9 cellular contexts compared by ENCODE assay signal in genomic region chr16:24685539-24686432, GRCh38. TPM values are rescaled to one million over a fixed set of nuclear protein-coding genes. Genes with fewer than 3 reads are reported as not detected.
A peak's percentile ranks its signal among the peaks of the same experiment; 100 is the strongest.
DNase-seq lines count a peak whose midpoint lies in the region; ATAC-seq and TF ChIP-seq lines count a peak whose summit lies in the region.
"Had no signal": no experiment of that assay in that cellular context is flagged by ENCODE, and none has a peak within 500 bp of the region (broad histone marks: within the 10 kb centered on the region; RNA-seq: fewer than 3 reads in every experiment).

No MANE protein-coding gene starts in this region.

- H3K27ac Mint-ChIP-seq in activated CD4-positive, alpha-beta T cell treated with anti-CD3 and anti-CD28 coated beads for 36 hours: no peak overlapping the region

- no peaks in the 10 kb centered on the region for H3K9me3 ChIP-seq in parathyroid adenoma (ENCODE audit: control insufficient read depth, low read length)

- no peaks in the 10 kb centered on the region for H3K36me3 Mint-ChIP-seq in activated CD4-positive, alpha-beta T cell treated with anti-CD3 and anti-CD28 coated beads for 36 hours (ENCODE audit: low read depth)

- H2AFZ ChIP-seq in parathyroid adenoma: peak overlapping the region; percentile 74

- TF ChIP-seq CTCF in parathyroid adenoma (IDR thresholded peaks at IDR 0.05): no peak

- peaks cover 8% of the 10 kb centered on the region for H3K27me3 Mint-ChIP-seq in activated CD4-positive, alpha-beta T cell treated with anti-CD3 and anti-CD28 coated beads for 36 hours

- ATAC-seq in SK-N-SH treated with all-trans-retinoic acid at 6 μM for 48 hours: peak; percentile 84
- peak; percentile 50 for ATAC-seq in Right ventricle myocardium inferior
- no peak for ATAC-seq in activated CD4-positive, alpha-beta T cell treated with anti-CD3 and anti-CD28 coated beads for 36 hours
- ATAC-seq in GM19023 (IDR thresholded peaks at IDR 0.05; ENCODE audit: unreplicated experiment): no peak

- no peaks in the 10 kb centered on the region for H3K9me3 Mint-ChIP-seq in activated CD4-positive, alpha-beta T cell treated with anti-CD3 and anti-CD28 coated beads for 36 hours (ENCODE audit: low read depth)
- H3K9me3 Mint-ChIP-seq: central memory CD8-positive, alpha-beta T cell had no signal

- H3K36me3 ChIP-seq in parathyroid adenoma (ENCODE audit: control insufficient read depth, insufficient read depth, low read length): no peaks in the 10 kb centered on the region

- peak overlapping the region; percentile 34 for H3K4me2 ChIP-seq in parathyroid adenoma (ENCODE audit: low read length)

- H3K79me2 ChIP-seq in parathyroid adenoma: no peaks in the 10 kb centered on the region

- H3K27ac ChIP-seq in parathyroid adenoma: no peak overlapping the region

- CTCF ChIA-PET in activated CD4-positive, alpha-beta T cell treated with anti-CD3 and anti-CD28 coated beads for 36 hours (lab: Charles Lee): no interaction called here

- DNase-seq in GM04504 (ENCODE audit: low read depth): peak; percentile 74
- DNase-seq in Right ventricle myocardium inferior (ENCODE audit: missing footprints): peak; percentile 76
- no peak for DNase-seq in activated CD4-positive, alpha-beta T cell treated with anti-CD3 and anti-CD28 coated beads for 36 hours
- DNase-seq in activated gamma-delta T cell treated with Interleukin-2 at 50 U/mL for 16 hours: no peak
- no peak for DNase-seq in NOMO-1 (lab: John Stamatoyannopoulos, UW; ENCODE audit: unreplicated experiment in 2 of 2)

- intact Hi-C loops in Right ventricle myocardium inferior (cut with DNase I): loop anchor here (10.0 kb wide), 1 partner anchor 101 kb away; no protein-coding TSS in a partner anchor
- intact Hi-C loops in activated CD4-positive, alpha-beta T cell treated with anti-CD3 and anti-CD28 coated beads for 36 hours (cut with DNase I, micrococcal nuclease): no loop called here

- POLR2A ChIA-PET in activated CD4-positive, alpha-beta T cell treated with anti-CD3 and anti-CD28 coated beads for 36 hours (lab: Charles Lee): no interaction called here

- peaks cover 9% of the 10 kb centered on the region for H3K4me1 ChIP-seq in parathyroid adenoma

- H3K4me1 Mint-ChIP-seq in activated CD4-positive, alpha-beta T cell treated with anti-CD3 and anti-CD28 coated beads for 36 hours: peaks cover 3% of the 10 kb centered on the region
- H3K4me1 Mint-ChIP-seq: central memory CD8-positive, alpha-beta T cell had no signal

- H3K4me3 ChIP-seq in parathyroid adenoma (ENCODE audit: low read depth, low read length): no peak overlapping the region

- H3K9ac ChIP-seq in parathyroid adenoma: no peak overlapping the region

- H3K4me3 Mint-ChIP-seq in activated CD4-positive, alpha-beta T cell treated with anti-CD3 and anti-CD28 coated beads for 36 hours: no peak overlapping the region
- H3K4me3 Mint-ChIP-seq: central memory CD8-positive, alpha-beta T cell had no signal

- no peaks in the 10 kb centered on the region for H3K27me3 ChIP-seq in parathyroid adenoma (ENCODE audit: control insufficient read depth, insufficient read depth, low read length)

TF ChIP-seq in SK-N-SH treated with all-trans-retinoic acid at 6 μM for 48 hours, 23 proteins besides CTCF, POLR2A, EP300 and RAD21 (continues in another document):
- no peak for TF ChIP-seq OSR1 (CRISPR knock-in tag; IDR thresholded peaks at IDR 0.05)
- no peak for TF ChIP-seq ESRRG (CRISPR knock-in tag; IDR thresholded peaks at IDR 0.05)
- TF ChIP-seq ZC3H10 (CRISPR knock-in tag; IDR thresholded peaks at IDR 0.05): no peak
- TF ChIP-seq ZFP3 (CRISPR knock-in tag; IDR thresholded peaks at IDR 0.05): 0 out of 2 replicates have a peak, but pooled peaks have one; percentile 19
- TF ChIP-seq BACH2 (CRISPR knock-in tag; IDR thresholded peaks at IDR 0.05; ENCODE audit: borderline replicate concordance): no peak
- no peak for TF ChIP-seq CSRNP3 (CRISPR knock-in tag; IDR thresholded peaks at IDR 0.05)
- no peak for TF ChIP-seq TOX (CRISPR knock-in tag; IDR thresholded peaks at IDR 0.05; ENCODE audit: borderline replicate concordance)
- TF ChIP-seq POU6F1 (CRISPR knock-in tag; IDR thresholded peaks at IDR 0.05; ENCODE audit: borderline replicate concordance, low read depth): no peak
- no peak; the same call in 1 of the 2 replicates for TF ChIP-seq TCF4 (CRISPR knock-in tag; IDR thresholded peaks at IDR 0.05; ENCODE audit: borderline replicate concordance)
- TF ChIP-seq ARNTL (CRISPR knock-in tag; IDR thresholded peaks at IDR 0.05; ENCODE audit: borderline replicate concordance, low read depth): no peak
- TF ChIP-seq ISL1 (CRISPR knock-in tag; IDR thresholded peaks at IDR 0.05): no peak; the same call in 1 of the 2 replicates
- TF ChIP-seq CREB5 (CRISPR knock-in tag; IDR thresholded peaks at IDR 0.05; ENCODE audit: low read depth): peak; percentile 62; the same call in 1 of the 2 replicates
- TF ChIP-seq RARB (CRISPR knock-in tag; IDR thresholded peaks at IDR 0.05): no peak
- TF ChIP-seq ZNF8 (CRISPR knock-in tag; IDR thresholded peaks at IDR 0.05): no peak
- TF ChIP-seq ZNF565 (CRISPR knock-in tag; conservative IDR thresholded peaks at IDR 0.05; ENCODE audit: low read depth): no peak
- TF ChIP-seq TSHZ2 (CRISPR knock-in tag; IDR thresholded peaks at IDR 0.05): no peak

RNA-seq across cellular contexts. Expression of gene TNRC6A, which starts 43.7 kb away (rescaled TPM):
- total RNA-seq in Right ventricle myocardium inferior: 34.8 TPM
- total RNA-seq in activated CD4-positive, alpha-beta T cell treated with anti-CD3 and anti-CD28 coated beads for 36 hours: 10 to 100 TPM; 34.6 to 46.1 TPM

Comparison
In these comparisons a context has a peak if more than half of its experiments do, and no peak if none do; other contexts are left out.
1. DNase-seq: peak in GM04504 (single experiment) and Right ventricle myocardium inferior (single experiment); none in activated CD4-positive, alpha-beta T cell treated with anti-CD3 and anti-CD28 coated beads for 36 hours (single experiment), activated gamma-delta T cell treated with Interleukin-2 at 50 U/mL for 16 hours (single experiment) and NOMO-1 (0 of 2).
2. ATAC-seq: peak in SK-N-SH treated with all-trans-retinoic acid at 6 μM for 48 hours (single experiment) and Right ventricle myocardium inferior (single experiment); none in activated CD4-positive, alpha-beta T cell treated with anti-CD3 and anti-CD28 coated beads for 36 hours (single experiment) and GM19023 (single experiment).